26 cellular contexts compared by ENCODE assay signal in the genomic region with DNA sequence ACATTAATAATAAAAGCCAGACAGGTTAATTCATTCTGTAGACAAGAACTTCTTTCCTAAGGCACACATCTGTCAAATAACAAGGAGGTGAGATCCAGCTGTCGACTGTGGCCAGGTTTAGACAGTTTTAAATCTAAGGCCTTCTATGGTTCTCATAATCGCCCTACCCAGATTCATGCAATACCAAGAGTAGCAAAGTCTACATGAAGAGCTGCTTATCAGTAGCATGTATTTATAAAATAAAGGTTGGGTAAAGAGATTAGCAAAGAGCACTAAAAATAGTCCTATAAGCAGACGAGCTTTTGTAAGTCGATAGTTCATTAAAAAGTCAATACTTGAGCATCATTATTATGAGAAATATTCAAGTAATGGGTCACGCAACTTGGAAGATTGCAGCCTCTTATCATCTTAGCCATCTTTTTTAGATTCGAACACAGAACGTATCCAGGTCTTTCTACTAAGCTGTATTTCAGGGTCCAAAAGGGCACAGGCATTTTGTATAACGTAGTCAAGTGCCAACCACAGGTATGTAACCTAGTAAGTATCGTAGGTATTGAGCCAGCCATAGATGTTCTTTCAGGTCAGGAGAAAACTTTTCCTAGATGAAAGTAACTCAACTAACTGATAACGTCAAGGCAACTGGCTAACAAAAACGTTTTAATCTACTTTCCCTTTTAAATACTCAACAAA. TPM values are rescaled to one million over a fixed set of nuclear protein-coding genes. Genes with fewer than 3 reads are reported as not detected.
DNase-seq lines count a peak whose midpoint lies in the region; ATAC-seq and TF ChIP-seq lines count a peak whose summit lies in the region.
"Had no signal": no experiment of that assay in that cellular context is flagged by ENCODE, and none has a peak within 500 bp of the region (broad histone marks: within the 10 kb centered on the region; RNA-seq: fewer than 3 reads in every experiment).

No MANE protein-coding gene starts in this region.

- 50 to 63% methylated on average over 11 of the region's 11 CpGs for WGBS in heart right ventricle, 2 donors
- WGBS in right cardiac atrium: 58% methylated on average over 11 of the region's 11 CpGs
- 24 to 26% methylated on average over 11 of the region's 11 CpGs for WGBS in aorta, 2 donors

- DNase-seq in heart right ventricle: no peak
- no peak for DNase-seq in right cardiac atrium
- no peak for DNase-seq in endothelial cell (ENCODE audit: low spot score)
- DNase-seq in nephron progenitor cell: no peak
- no peak for DNase-seq in aorta
- DNase-seq: activated T-cell treated with anti-CD3 and anti-CD28 coated beads, Interleukin-2, amount 50 U/mL, for 72 hours; brain microvascular endothelial cell; cortex of kidney; DMS 273 treated with DMSO at 0.1 percent for 48 hours; gastrocnemius medialis; GF-D8; left ventricle myocardium superior; NCI-H1436 treated with DMSO at 0.1 percent for 48 hours; NCI-H2171; NCI-H774; PC-3; SJCRH30 had no signal

- H3K27ac ChIP-seq in heart right ventricle (peak overlapping the region in 2 of 10 donors; percentile 15 to 96), right cardiac atrium (ENCODE audit: low read length) (no peak overlapping the region), aorta (ENCODE audit: low read depth in 1 of 2, low read length in 2 of 2) (no peak overlapping the region)
- H3K27ac ChIP-seq: brain microvascular endothelial cell, gastrocnemius medialis, SJCRH30 had no signal

- no peaks in the 10 kb centered on the region for H3K9me3 ChIP-seq in heart right ventricle
- H3K9me3 ChIP-seq in right cardiac atrium (ENCODE audit: control insufficient read depth, low read length): no peaks in the 10 kb centered on the region
- no peaks in the 10 kb centered on the region for H3K9me3 ChIP-seq in aorta (ENCODE audit: control insufficient read depth, low read length)
- H3K9me3 ChIP-seq: gastrocnemius medialis, SJCRH30 had no signal

- TF ChIP-seq CTCF in heart right ventricle (IDR thresholded peaks at IDR 0.05): no peak
- no peak for TF ChIP-seq CTCF in endothelial cell (IDR thresholded peaks at IDR 0.05; ENCODE audit: unreplicated experiment)
- TF ChIP-seq CTCF in nephron progenitor cell (IDR thresholded peaks at IDR 0.05): no peak

- H3K27me3 Mint-ChIP-seq in endothelial cell (ENCODE audit: unreplicated experiment): peaks cover 5% of the 10 kb centered on the region
- H3K27me3 Mint-ChIP-seq in nephron progenitor cell (ENCODE audit: low read depth, poor library complexity): peaks cover 2% of the 10 kb centered on the region
- H3K27me3 Mint-ChIP-seq in stimulated activated memory B cell treated with anti-CD40 and anti-IgM and Interleukin-4, amounts not matched to agents 10 μg/mL and 1 μg/mL and 100 μg/mL, for 72 hours: peaks cover 60% of the 10 kb centered on the region

- H3K4me3 Mint-ChIP-seq in endothelial cell (ENCODE audit: unreplicated experiment) (peak overlapping the region; percentile 26), nephron progenitor cell (peak overlapping the region; percentile 98)
- H3K4me3 Mint-ChIP-seq in stimulated activated memory B cell treated with anti-CD40 and anti-IgM and Interleukin-4, amounts not matched to agents 10 μg/mL and 1 μg/mL and 100 μg/mL, for 72 hours: no peak overlapping the region
- H3K4me3 Mint-ChIP-seq: activated naive CD4-positive, alpha-beta T cell treated with anti-CD3 and anti-CD28 coated beads, Interleukin-2, amount 50 U/mL, for 24 hours; activated T-cell treated with anti-CD3 and anti-CD28 coated beads, Interleukin-2, amount 50 U/mL, for 72 hours; CD14-positive monocyte; GM23338; WTC11 had no signal

- ATAC-seq in heart right ventricle (no peak), right cardiac atrium (no peak), aorta (ENCODE audit: low FRiP score) (no peak), GM18870 (IDR thresholded peaks at IDR 0.05; ENCODE audit: unreplicated experiment) (no peak), HG02840 (IDR thresholded peaks at IDR 0.05; ENCODE audit: low FRiP score, unreplicated experiment) (no peak)
- ATAC-seq in stimulated activated memory B cell treated with anti-CD40 and anti-IgM and Interleukin-4, amounts not matched to agents 10 μg/mL and 1 μg/mL and 100 μg/mL, for 72 hours: no peak
- ATAC-seq: activated T-cell treated with anti-CD3 and anti-CD28 coated beads, Interleukin-2, amount 50 U/mL, for 72 hours; gastrocnemius medialis; GM23338; left ventricle myocardium superior; PC-3; sciatic nerve; WTC11 had no signal

- no peaks in the 10 kb centered on the region for H3K36me3 ChIP-seq in heart right ventricle
- H3K36me3 ChIP-seq in aorta (ENCODE audit: control insufficient read depth in 1 of 2, insufficient read depth in 2 of 2, low read length in 1 of 2): no peaks in the 10 kb centered on the region
- H3K36me3 ChIP-seq: brain microvascular endothelial cell, gastrocnemius medialis had no signal

- peaks cover 31% of the 10 kb centered on the region for H3K4me1 Mint-ChIP-seq in endothelial cell (ENCODE audit: unreplicated experiment)
- H3K4me1 Mint-ChIP-seq in nephron progenitor cell: peaks cover 64% of the 10 kb centered on the region
- peaks cover 9% of the 10 kb centered on the region for H3K4me1 Mint-ChIP-seq in stimulated activated memory B cell treated with anti-CD40 and anti-IgM and Interleukin-4, amounts not matched to agents 10 μg/mL and 1 μg/mL and 100 μg/mL, for 72 hours

- H3K27ac Mint-ChIP-seq in endothelial cell (ENCODE audit: unreplicated experiment) (no peak overlapping the region), nephron progenitor cell (no peak overlapping the region)
- no peak overlapping the region for H3K27ac Mint-ChIP-seq in stimulated activated memory B cell treated with anti-CD40 and anti-IgM and Interleukin-4, amounts not matched to agents 10 μg/mL and 1 μg/mL and 100 μg/mL, for 72 hours
- H3K27ac Mint-ChIP-seq: activated naive CD4-positive, alpha-beta T cell treated with anti-CD3 and anti-CD28 coated beads, Interleukin-2, amount 50 U/mL, for 24 hours; activated T-cell treated with anti-CD3 and anti-CD28 coated beads, Interleukin-2, amount 50 U/mL, for 72 hours; CD14-positive monocyte; GM23338; WTC11 had no signal

- intact Hi-C loops in heart right ventricle (cut with DNase I) (loop anchor here in 4 of 10 donors (5.0 to 10.0 kb wide), 4 partner anchors 55 to 95 kb away; no protein-coding TSS in a partner anchor), right cardiac atrium (cut with DNase I) (no loop called here), aorta (cut with DNase I) (loop anchor here in 1 of 2 donors (5.0 kb wide), 1 partner anchor 95 kb away; no protein-coding TSS in a partner anchor)

- H3K36me3 Mint-ChIP-seq in endothelial cell (ENCODE audit: low read depth, unreplicated experiment) (peaks cover 3% of the 10 kb centered on the region), nephron progenitor cell (ENCODE audit: low read depth) (peaks cover 32% of the 10 kb centered on the region)
- H3K36me3 Mint-ChIP-seq in stimulated activated memory B cell treated with anti-CD40 and anti-IgM and Interleukin-4, amounts not matched to agents 10 μg/mL and 1 μg/mL and 100 μg/mL, for 72 hours: no peaks in the 10 kb centered on the region
- H3K36me3 Mint-ChIP-seq: activated naive CD4-positive, alpha-beta T cell treated with anti-CD3 and anti-CD28 coated beads, Interleukin-2, amount 50 U/mL, for 24 hours; CD14-positive monocyte; WTC11 had no signal

- H3K4me1 ChIP-seq in heart right ventricle (peaks cover 3 to 68% (median 24%) of the 10 kb centered on the region in 9 donors), right cardiac atrium (ENCODE audit: control insufficient read depth, insufficient read depth, low read length) (no peaks in the 10 kb centered on the region), aorta (ENCODE audit: control insufficient read depth in 1 of 2, insufficient read depth in 2 of 2, low read length in 2 of 2) (peaks cover 0 to 3% of the 10 kb centered on the region in 2 donors)

- H3K9me3 Mint-ChIP-seq in endothelial cell (ENCODE audit: unreplicated experiment): no peaks in the 10 kb centered on the region
- no peaks in the 10 kb centered on the region for H3K9me3 Mint-ChIP-seq in nephron progenitor cell
- H3K9me3 Mint-ChIP-seq in stimulated activated memory B cell treated with anti-CD40 and anti-IgM and Interleukin-4, amounts not matched to agents 10 μg/mL and 1 μg/mL and 100 μg/mL, for 72 hours: no peaks in the 10 kb centered on the region
- H3K9me3 Mint-ChIP-seq: activated naive CD4-positive, alpha-beta T cell treated with anti-CD3 and anti-CD28 coated beads, Interleukin-2, amount 50 U/mL, for 24 hours; activated T-cell treated with anti-CD3 and anti-CD28 coated beads, Interleukin-2, amount 50 U/mL, for 72 hours; GM23338; WTC11 had no signal

- H3K27me3 ChIP-seq in heart right ventricle (peaks cover 0 to 28% (median 0%) of the 10 kb centered on the region in 7 donors), right cardiac atrium (ENCODE audit: control insufficient read depth, insufficient read depth) (no peaks in the 10 kb centered on the region), aorta (ENCODE audit: control insufficient read depth in 1 of 2, insufficient read depth in 2 of 2, low read length in 1 of 2) (no peaks in the 10 kb centered on the region)
- H3K27me3 ChIP-seq: brain microvascular endothelial cell, gastrocnemius medialis, SJCRH30 had no signal

- peak overlapping the region in 6 of 10 donors; percentile 79 to 94 (median 85) for H3K4me3 ChIP-seq in heart right ventricle
- no peak overlapping the region for H3K4me3 ChIP-seq in right cardiac atrium (ENCODE audit: low read length)
- H3K4me3 ChIP-seq in aorta (ENCODE audit: low read length in 2 of 2): peak overlapping the region; percentile 32 to 39
- H3K4me3 ChIP-seq: GM23338 had no signal

RNA-seq across cellular contexts. Expression of a gene that starts 3.1 kb away (rescaled TPM):
- total RNA-seq in heart right ventricle (10 to 100 TPM; 12.9 to 42.2 (median 27.8) TPM), right cardiac atrium (10 to 100 TPM; 17.8 to 21.1 (median 18.5) TPM), endothelial cell (ENCODE audit: unreplicated experiment) (9.7 TPM), aorta (10 to 100 TPM; 19.3 to 41.2 TPM)
- polyA plus RNA-seq in heart right ventricle (1 to 10 TPM; 4.2 to 6.0 TPM), right cardiac atrium (7.9 TPM), aorta (10 to 100 TPM in 1 of 2 donors, 1 to 10 TPM in 1; 9.3 to 12.0 TPM)
- total RNA-seq: T-helper 2 cell treated with Interferon-gamma antibody and Interleukin-4, amounts not matched to agents 100 ng/mL and 5 ng/mL, for 36 hours had no signal
- polyA plus RNA-seq: CD14-positive monocyte had no signal
